Comparison of ENCODE assay signal across 16 cellular contexts in the genomic region with DNA sequence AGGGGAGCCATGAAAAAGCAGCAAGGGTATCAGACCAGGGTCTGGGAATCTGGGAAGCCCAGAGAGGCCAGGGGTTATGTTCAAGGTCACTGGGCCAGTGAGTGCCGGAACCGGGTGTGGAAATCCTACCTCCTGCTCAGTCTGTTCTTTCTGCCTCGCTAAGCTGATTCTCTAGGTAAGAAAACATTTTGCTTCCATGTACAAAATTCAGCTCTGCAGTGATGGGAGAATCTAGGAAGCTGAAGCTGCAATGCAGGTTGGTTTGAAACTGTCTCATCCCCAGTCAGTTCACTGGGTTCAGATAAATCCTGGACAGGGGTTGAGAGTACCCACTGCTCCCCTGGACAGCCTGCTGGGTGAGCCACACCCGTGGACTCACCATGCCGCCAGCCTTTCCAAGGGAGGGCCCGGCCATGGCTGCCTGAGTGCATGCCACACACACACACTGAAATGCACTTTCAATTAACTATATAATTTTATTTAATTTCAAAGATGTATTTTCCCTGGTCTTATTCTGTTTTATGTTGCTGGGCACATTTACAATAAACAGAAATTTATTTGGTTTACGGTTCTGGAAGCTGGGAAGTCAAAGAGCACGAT.
"Had no signal": no experiment of that assay in that cellular context is flagged by ENCODE, and none has a peak within 500 bp of the region (broad histone marks: within the 10 kb centered on the region; RNA-seq: fewer than 3 reads in every experiment).

No MANE protein-coding gene starts in this region.

- H3K36me3 ChIP-seq: cardiac muscle cell, esophagus squamous epithelium, gastrocnemius medialis, tibial artery had no signal

- H3K27ac ChIP-seq: cardiac muscle cell, esophagus squamous epithelium, gastrocnemius medialis, tibial artery, WERI-Rb-1 had no signal

- H3K27me3 ChIP-seq: cardiac muscle cell, gastrocnemius medialis, tibial artery had no signal

- DNase-seq: activated CD4-positive, alpha-beta T cell treated with anti-CD3 and anti-CD28 coated beads, Interleukin-2, amount 50 U/mL, for 48 hours; activated CD8-positive, alpha-beta memory T cell treated with anti-CD3 and anti-CD28 coated beads, Interleukin-2, amount 50 U/mL, for 48 hours; activated naive CD4-positive, alpha-beta T cell treated with anti-CD3 and anti-CD28 coated beads for 36 hours; activated naive CD8-positive, alpha-beta T cell treated with anti-CD3 and anti-CD28 coated beads, Interleukin-2, amount 50 U/mL, for 24 hours; activated T-cell treated with anti-CD3 and anti-CD28 coated beads, Interleukin-2, amount 50 U/mL, for 4 hours; esophagus squamous epithelium; gastrocnemius medialis; hippocampal formation; left cardiac atrium; retina; stimulated activated CD4-positive, alpha-beta T cell treated with anti-CD3 and anti-CD28 coated beads, Interleukin-12 subunit alpha, Interleukin-12 subunit beta, amount 100 ng/mL, for 4 hours; substantia nigra; T-cell; WERI-Rb-1 had no signal

- H3K4me1 ChIP-seq: gastrocnemius medialis, tibial artery had no signal

- H3K4me3 ChIP-seq: cardiac muscle cell, esophagus squamous epithelium, gastrocnemius medialis, tibial artery had no signal

- H3K9me3 ChIP-seq: esophagus squamous epithelium, gastrocnemius medialis, tibial artery had no signal
